26 cellular contexts compared by ENCODE assay signal in genomic region chr20:24647713-24648112, GRCh38.
"Had no signal": no experiment of that assay in that cellular context is flagged by ENCODE, and none has a peak within 500 bp of the region (broad histone marks: within the 10 kb centered on the region; RNA-seq: fewer than 3 reads in every experiment).

No MANE protein-coding gene starts in this region.

- H3K36me3 Mint-ChIP-seq: activated naive CD4-positive, alpha-beta T cell treated with anti-CD3 and anti-CD28 coated beads, Interleukin-2, amount 50 U/mL, for 72 hours had no signal

- H3K36me3 ChIP-seq: ascending aorta, Peyer's patch, SJCRH30 had no signal

- H3K4me1 Mint-ChIP-seq: activated CD4-positive, alpha-beta T cell treated with anti-CD3 and anti-CD28 coated beads for 36 hours had no signal

- H3K4me3 ChIP-seq: ascending aorta, body of pancreas, Peyer's patch, SJCRH30 had no signal

- H3K4me1 ChIP-seq: ascending aorta, body of pancreas, Peyer's patch had no signal

- ATAC-seq: activated CD4-positive, alpha-beta T cell treated with anti-CD3 and anti-CD28 coated beads for 36 hours; activated CD8-positive, alpha-beta T cell treated with anti-CD3 and anti-CD28 coated beads for 36 hours; activated naive CD4-positive, alpha-beta T cell treated with anti-CD3 and anti-CD28 coated beads, Interleukin-2, amount 50 U/mL, for 72 hours; activated naive CD8-positive, alpha-beta T cell treated with anti-CD3 and anti-CD28 coated beads, Interleukin-2, amount 50 U/mL, for 24 hours; body of pancreas had no signal

- H3K9me3 ChIP-seq: body of pancreas, Peyer's patch, SK-N-SH had no signal

- H3K27ac ChIP-seq: ascending aorta, body of pancreas, Peyer's patch, RWPE1, SJCRH30, VCaP had no signal

- H3K9me3 Mint-ChIP-seq: activated CD8-positive, alpha-beta T cell treated with anti-CD3 and anti-CD28 coated beads for 36 hours; activated naive CD4-positive, alpha-beta T cell treated with anti-CD3 and anti-CD28 coated beads, Interleukin-2, amount 50 U/mL, for 72 hours; activated naive CD8-positive, alpha-beta T cell treated with anti-CD3 and anti-CD28 coated beads, Interleukin-2, amount 50 U/mL, for 24 hours; activated T-helper 1 cell treated with anti-CD3 and anti-CD28 coated beads, Interleukin-12 subunit alpha, Interleukin-12 subunit beta, Interleukin-2, Interleukin-4 antibody, amounts not matched to agents 30 ng/mL and 10 ng/mL and 1 ng/mL, durations not matched to agents 14 hours and 24 hours and 36 hours had no signal

- H3K9ac ChIP-seq: SK-N-SH had no signal

- H3K27me3 ChIP-seq: ascending aorta, body of pancreas, Peyer's patch, SJCRH30 had no signal

- DNase-seq: activated CD4-positive, alpha-beta T cell treated with anti-CD3 and anti-CD28 coated beads for 36 hours; activated CD4-positive, alpha-beta T cell treated with anti-CD3 and anti-CD28 coated beads, Interleukin-2, amount 50 U/mL, for 1 hour; activated CD8-positive, alpha-beta memory T cell treated with anti-CD3 and anti-CD28 coated beads, Interleukin-2, amount 50 U/mL, for 4 hours; activated CD8-positive, alpha-beta T cell treated with anti-CD3 and anti-CD28 coated beads for 36 hours; activated effector memory CD4-positive, alpha-beta T cell treated with anti-CD3 and anti-CD28 coated beads, Interleukin-2, amount 50 U/mL, for 16 hours; activated naive CD4-positive, alpha-beta T cell treated with Interleukin-2 at 50 U/mL for 16 hours; activated naive CD8-positive, alpha-beta T cell treated with anti-CD3 and anti-CD28 coated beads, Interleukin-2, amount 50 U/mL, for 24 hours; amniotic stem cell; body of pancreas; central memory CD4-positive, alpha-beta T cell; KBM-7; NCI-H1092; NCI-H1436; NCI-H1694 treated with DMSO at 0.1 percent for 48 hours; NCI-H2029 treated with DMSO at 0.1 percent for 48 hours; NCI-H526; Right ventricle myocardium superior; SJCRH30; SK-N-SH; T-helper 1 cell had no signal

- H3K4me3 Mint-ChIP-seq: activated CD4-positive, alpha-beta T cell treated with anti-CD3 and anti-CD28 coated beads for 36 hours; activated CD8-positive, alpha-beta T cell treated with anti-CD3 and anti-CD28 coated beads for 36 hours; activated naive CD8-positive, alpha-beta T cell treated with anti-CD3 and anti-CD28 coated beads, Interleukin-2, amount 50 U/mL, for 24 hours; activated T-helper 1 cell treated with anti-CD3 and anti-CD28 coated beads, Interleukin-12 subunit alpha, Interleukin-12 subunit beta, Interleukin-2, Interleukin-4 antibody, amounts not matched to agents 30 ng/mL and 10 ng/mL and 1 ng/mL, durations not matched to agents 14 hours and 24 hours and 36 hours had no signal

- H3K9me2 ChIP-seq: SK-N-SH had no signal

- H3K27me3 Mint-ChIP-seq: activated CD8-positive, alpha-beta T cell treated with anti-CD3 and anti-CD28 coated beads for 36 hours had no signal

- H3K4me2 ChIP-seq: SK-N-SH had no signal
